ENCODE assay signal across 1 cellular context in genomic region chr9:137244486-137245449, GRCh38.
TF ChIP-seq lines count a peak whose summit lies in the region.

No MANE protein-coding gene starts in this region.

TF ChIP-seq in GM23338, 12 proteins besides CTCF, POLR2A, EP300 and RAD21 (continued from another document):
- TF ChIP-seq, protein P1, sequence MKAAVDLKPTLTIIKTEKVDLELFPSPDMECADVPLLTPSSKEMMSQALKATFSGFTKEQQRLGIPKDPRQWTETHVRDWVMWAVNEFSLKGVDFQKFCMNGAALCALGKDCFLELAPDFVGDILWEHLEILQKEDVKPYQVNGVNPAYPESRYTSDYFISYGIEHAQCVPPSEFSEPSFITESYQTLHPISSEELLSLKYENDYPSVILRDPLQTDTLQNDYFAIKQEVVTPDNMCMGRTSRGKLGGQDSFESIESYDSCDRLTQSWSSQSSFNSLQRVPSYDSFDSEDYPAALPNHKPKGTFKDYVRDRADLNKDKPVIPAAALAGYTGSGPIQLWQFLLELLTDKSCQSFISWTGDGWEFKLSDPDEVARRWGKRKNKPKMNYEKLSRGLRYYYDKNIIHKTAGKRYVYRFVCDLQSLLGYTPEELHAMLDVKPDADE (IDR thresholded peaks at IDR 0.05): no peak
